Comparison of ENCODE assay signal across 25 cellular contexts in the genomic region with DNA sequence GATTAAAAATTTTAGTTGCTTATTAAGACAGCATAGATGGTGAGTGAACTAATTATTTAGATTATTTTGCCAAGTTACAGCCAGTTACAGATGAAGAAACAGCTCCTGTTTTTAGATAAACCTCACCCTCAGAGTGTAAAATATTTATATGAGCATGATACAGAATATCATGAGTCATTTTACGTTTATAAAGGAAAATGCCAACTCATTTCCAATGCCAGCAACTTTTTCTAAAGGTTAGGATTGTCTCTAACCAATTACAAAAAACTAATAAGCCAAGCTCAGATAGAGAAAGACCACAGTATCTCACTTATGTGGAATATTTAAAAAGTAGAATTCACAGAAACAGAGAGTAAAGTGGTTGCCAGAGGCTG.
DNase-seq lines count a peak whose midpoint lies in the region; ATAC-seq and TF ChIP-seq lines count a peak whose summit lies in the region.
"Had no signal": no experiment of that assay in that cellular context is flagged by ENCODE, and none has a peak within 500 bp of the region (broad histone marks: within the 10 kb centered on the region; RNA-seq: fewer than 3 reads in every experiment).

No MANE protein-coding gene starts in this region.

- ATAC-seq in HG03097 (IDR thresholded peaks at IDR 0.05; ENCODE audit: low FRiP score, unreplicated experiment), result no peak
- ATAC-seq: A549, GM12878, T-cell had no signal

- TF ChIP-seq CTCF in fibroblast of mammary gland (conservative IDR thresholded peaks at IDR 0.05; ENCODE audit: control insufficient read depth, insufficient read depth, low read depth, low read length), result no peak
- no peak for TF ChIP-seq CTCF in mesothelial cell of epicardium (IDR thresholded peaks at IDR 0.05; ENCODE audit: unreplicated experiment)
- TF ChIP-seq CTCF in BE2C (IDR thresholded peaks at IDR 0.05; ENCODE audit: low read depth, low read length), result no peak

- peak; percentile 20 for DNase-seq in EH (ENCODE audit: low read depth)
- peak; percentile 15 for DNase-seq in M059J (ENCODE audit: low read depth)
- peak; percentile 13 for DNase-seq in fibroblast of mammary gland (ENCODE audit: low read depth)
- no peak for DNase-seq in mesothelial cell of epicardium (ENCODE audit: low spot score in 2 of 2, unreplicated experiment in 2 of 2)
- DNase-seq in BE2C, result no peak
- no peak for DNase-seq in GDM1 (lab: John Stamatoyannopoulos, UW)
- DNase-seq: CD8-positive, alpha-beta memory T cell; DMS 273 treated with DMSO at 0.1 percent for 48 hours; GOT3; HFFc6; Karpas-422; NCI-H1092 treated with DMSO at 0.1 percent for 48 hours; NCI-H1436 treated with DMSO at 0.1 percent for 48 hours; NCI-H187 treated with DMSO at 0.1 percent for 48 hours; NCI-H2171 treated with DMSO at 0.1 percent for 48 hours; NCI-H345; NCI-H748 treated with DMSO at 0.1 percent for 48 hours; SJCRH30; T-cell had no signal

- peaks cover 20% of the 10 kb centered on the region for H3K9me3 Mint-ChIP-seq in mesothelial cell of epicardium
- H3K9me3 Mint-ChIP-seq: HFFc6 had no signal

- H3K4me3 ChIP-seq in fibroblast of mammary gland (ENCODE audit: control insufficient read depth, low read depth, low read length), result no peak overlapping the region
- no peak overlapping the region for H3K4me3 ChIP-seq in BE2C (ENCODE audit: low read depth, low read length)
- H3K4me3 ChIP-seq: A549, GM12878, HAP-1, SJCRH30 had no signal

- H3K4me1 Mint-ChIP-seq in mesothelial cell of epicardium, result peaks cover 23% of the 10 kb centered on the region
- H3K4me1 Mint-ChIP-seq: B cell; CD14-positive monocyte; CD8-positive, alpha-beta memory T cell; T-cell had no signal

- H3K4me3 Mint-ChIP-seq in mesothelial cell of epicardium, result no peak overlapping the region
- H3K4me3 Mint-ChIP-seq: B cell; CD14-positive monocyte; CD8-positive, alpha-beta memory T cell; HFFc6; T-cell had no signal

- no peaks in the 10 kb centered on the region for H3K36me3 ChIP-seq in BE2C
- H3K36me3 ChIP-seq: HAP-1, SJCRH30 had no signal

- H3K27me3 ChIP-seq in BE2C, result no peaks in the 10 kb centered on the region
- H3K27me3 ChIP-seq: SJCRH30 had no signal

- peaks cover 8% of the 10 kb centered on the region for H3K36me3 Mint-ChIP-seq in mesothelial cell of epicardium
- H3K36me3 Mint-ChIP-seq: CD14-positive monocyte, T-cell had no signal

- H3K9me3 ChIP-seq in BE2C, result no peaks in the 10 kb centered on the region
- H3K9me3 ChIP-seq: A549, HAP-1, SJCRH30 had no signal

- peak overlapping the region; percentile 53 for H3K27ac Mint-ChIP-seq in mesothelial cell of epicardium
- H3K27ac Mint-ChIP-seq: B cell; CD14-positive monocyte; CD8-positive, alpha-beta memory T cell; HFFc6; T-cell had no signal

- H3K4me1 ChIP-seq in BE2C, result peaks cover 7% of the 10 kb centered on the region; the same call in 1 of the 2 replicates
- H3K4me1 ChIP-seq: A549, HAP-1 had no signal

- H3K27me3 Mint-ChIP-seq in mesothelial cell of epicardium (ENCODE audit: low read depth), result no peaks in the 10 kb centered on the region
- H3K27me3 Mint-ChIP-seq: B cell had no signal

Comparison
In these comparisons a context has a peak if more than half of its experiments do, and no peak if none do; other contexts are left out.
1. DNase-seq: peak in EH (single experiment), M059J (single experiment) and fibroblast of mammary gland (single experiment); none in mesothelial cell of epicardium (0 of 2), BE2C (single experiment) and GDM1 (single experiment).